ENCODE assay signal across 8 cellular contexts in genomic region chr4:81421346-81422218, GRCh38. TPM values are rescaled to one million over a fixed set of nuclear protein-coding genes. Genes with fewer than 3 reads are reported as not detected.
DNase-seq lines count a peak whose midpoint lies in the region; ATAC-seq, FAIRE-seq and TF ChIP-seq lines count a peak whose summit lies in the region.

No MANE protein-coding gene starts in this region.

- peak overlapping the region; percentile 83 for H3K18ac ChIP-seq in IMR-90 (ENCODE audit: low read depth, low read length)

- H3K27ac Mint-ChIP-seq in WTC11 (peak overlapping the region; percentile 85; the same call in 1 of the 2 replicates), memory B cell (peak overlapping the region; percentile 93)

- no peak overlapping the region for H3K14ac ChIP-seq in IMR-90 (replicated peaks; ENCODE audit: low read depth, low read length)

- H3K4me3 Mint-ChIP-seq in WTC11 (no peak overlapping the region), memory B cell (peak overlapping the region; percentile 49)

- H2AFZ ChIP-seq in IMR-90 (replicated peaks; ENCODE audit: low read length, poor library complexity): no peak overlapping the region

- no peak overlapping the region for H3K23ac ChIP-seq in IMR-90 (ENCODE audit: low read depth, low read length)

- no peak overlapping the region for H2BK120ac ChIP-seq in IMR-90 (ENCODE audit: low read depth, low read length)

- H4K8ac ChIP-seq in IMR-90 (ENCODE audit: low read depth in 2 of 2, low read length in 2 of 2): no peak overlapping the region

- H3K4me1 Mint-ChIP-seq in WTC11 (peaks cover 91% of the 10 kb centered on the region), memory B cell (peaks cover 22% of the 10 kb centered on the region)

- ATAC-seq in GM18502 (IDR thresholded peaks at IDR 0.05; ENCODE audit: poor library complexity, unreplicated experiment) (peak; percentile 100), GM21723 (IDR thresholded peaks at IDR 0.05; ENCODE audit: unreplicated experiment) (peak; percentile 98), IMR-90 (ENCODE audit: low read depth) (no peak), WTC11 (peak; percentile 66), memory B cell (ENCODE audit: low read depth) (peak; percentile 99)

- H3K4me2 ChIP-seq in IMR-90 (ENCODE audit: low read depth, low read length): no peak overlapping the region

- H4K20me1 ChIP-seq in IMR-90 (ENCODE audit: insufficient read depth, low read length): no peaks in the 10 kb centered on the region

- DNase-seq in IMR-90 (peak; percentile 56), WTC11 (ENCODE audit: low spot score) (no peak), memory B cell (ENCODE audit: low spot score in 2 of 2) (peak; percentile 25 to 67), RCC 7860 (ENCODE audit: low spot score) (no peak), NCI-H446 treated with DMSO at 0.1 percent for 48 hours (lab: John Stamatoyannopoulos, UW) (no peak)
- no peak for DNase-seq in stimulated activated CD4-positive, alpha-beta T cell treated with anti-CD3 and anti-CD28 coated beads, Interleukin-1b, Interleukin-23, amount 100 ng/mL, for 48 hours

- CTCF ChIA-PET in IMR-90 (lab: Yijun Ruan, JAX): interaction anchor here (0.7 kb wide), 1 partner anchor 389 kb away, joined by 3 read pairs; no protein-coding TSS in a partner anchor
- CTCF ChIA-PET in WTC11 (lab: Charles Lee): no interaction called here

- H2BK20ac ChIP-seq in IMR-90 (ENCODE audit: low read depth, low read length): no peak overlapping the region

- H3K36me3 Mint-ChIP-seq in WTC11: no peaks in the 10 kb centered on the region
- H3K36me3 Mint-ChIP-seq in memory B cell: peaks cover 8% of the 10 kb centered on the region

- H3K9me3 Mint-ChIP-seq in WTC11 (no peaks in the 10 kb centered on the region), memory B cell (no peaks in the 10 kb centered on the region)

- dilution Hi-C loops in IMR-90 (cut with HindIII; ENCODE audit: low sequenced_read_pairs, unreplicated experiment): loop anchor here (25.0 kb wide), 1 partner anchor 416 kb away; no protein-coding TSS in a partner anchor

- 62% methylated on average over 2 of the region's 6 CpGs; no CpG with 5 or more reads in 1 of the 2 experiments for WGBS in IMR-90 (ENCODE audit: extremely low coverage in 2 of 2, insufficient read length in 1 of 2), 2 experiments

- H3K4me1 ChIP-seq in IMR-90 (ENCODE audit: control insufficient read depth, insufficient read depth, low read length): peaks cover 16% of the 10 kb centered on the region

- no peaks in the 10 kb centered on the region for H3K9me3 ChIP-seq in IMR-90 (ENCODE audit: control insufficient read depth, insufficient read depth, low read length)

- in situ Hi-C loops in IMR-90 (cut with MboI; ENCODE audit: low sequenced_read_pairs): no loop called here

- peak overlapping the region; percentile 86 for H4K5ac ChIP-seq in IMR-90 (ENCODE audit: low read depth, low read length)

- H3K9ac ChIP-seq in IMR-90 (ENCODE audit: low read depth, low read length): no peak overlapping the region

- no peaks in the 10 kb centered on the region for H3K27me3 ChIP-seq in IMR-90 (ENCODE audit: control insufficient read depth, insufficient read depth, low read length)

- no peak for TF ChIP-seq RAD21 in IMR-90 (IDR thresholded peaks at IDR 0.05; ENCODE audit: low read length)

- no peak for TF ChIP-seq POLR2A in IMR-90 (IDR thresholded peaks at IDR 0.05; ENCODE audit: low read depth, low read length)

- H3K4ac ChIP-seq in IMR-90 (ENCODE audit: low read depth, low read length): no peak overlapping the region

- H2BK15ac ChIP-seq in IMR-90 (ENCODE audit: low read depth, low read length): no peak overlapping the region

- H2AK5ac ChIP-seq in IMR-90 (ENCODE audit: low read depth, low read length): no peak overlapping the region

- no peaks in the 10 kb centered on the region; the same call in 1 of the 2 replicates for H3K9me1 ChIP-seq in IMR-90 (ENCODE audit: insufficient read depth, low read length)

- intact Hi-C loops in IMR-90 (cut with micrococcal nuclease): no loop called here

- H3K27ac ChIP-seq in IMR-90 (ENCODE audit: insufficient read depth, low read length): peak overlapping the region; percentile 40; the same call in 1 of the 2 replicates

- no TSS peak for BruUV-seq in IMR-90 (replicated peaks; lab: Mats Ljungman, UMichigan)

- peaks cover 4% of the 10 kb centered on the region; the same call in 1 of the 2 replicates for H3K27me3 Mint-ChIP-seq in WTC11 (ENCODE audit: low read depth)
- no peaks in the 10 kb centered on the region for H3K27me3 Mint-ChIP-seq in memory B cell

- H3K36me3 ChIP-seq in IMR-90 (ENCODE audit: control insufficient read depth, insufficient read depth, low read length): no peaks in the 10 kb centered on the region

- POLR2A ChIA-PET in IMR-90 (lab: Charles Lee; ENCODE audit: unreplicated experiment): no interaction called here
- POLR2A ChIA-PET in WTC11 (lab: Charles Lee): no interaction called here

- H2BK5ac ChIP-seq in IMR-90 (ENCODE audit: low read depth, low read length, poor library complexity, severe bottlenecking): no peak overlapping the region

- FAIRE-seq in RCC 7860 (lab: Jason Lieb, UNC): no peak

- no peak overlapping the region for H2AK9ac ChIP-seq in IMR-90 (replicated peaks; ENCODE audit: low read depth, low read length, poor library complexity)

- peak overlapping the region; percentile 6; the same call in 1 of the 2 replicates for H4K91ac ChIP-seq in IMR-90 (ENCODE audit: insufficient read depth, low read depth, low read length)

- no peak overlapping the region for H3K56ac ChIP-seq in IMR-90 (ENCODE audit: extremely low read depth, insufficient read depth, low read length)

- no peaks in the 10 kb centered on the region for H3K79me1 ChIP-seq in IMR-90 (ENCODE audit: low read depth in 1 of 2, low read length in 2 of 2)

- TF ChIP-seq CTCF in IMR-90 (conservative IDR thresholded peaks at IDR 0.05; ENCODE audit: low read depth, low read length) (no peak), WTC11 (IDR thresholded peaks at IDR 0.05) (no peak)

- H3K4me3 ChIP-seq in IMR-90 (ENCODE audit: insufficient read depth, low read depth, low read length): no peak overlapping the region

TF ChIP-seq in IMR-90, 13 proteins besides CTCF, POLR2A, EP300 and RAD21 (continues in another document):
- TF ChIP-seq MAFK (IDR thresholded peaks at IDR 0.05; ENCODE audit: low read depth, low read length): no peak
- peak; percentile 39; the same call in 1 of the 2 replicates for TF ChIP-seq NFE2L2 (IDR thresholded peaks at IDR 0.05; ENCODE audit: low read depth, low read length)
- TF ChIP-seq CEBPB (IDR thresholded peaks at IDR 0.05; ENCODE audit: low read depth, low read length): 0 out of 2 replicates have a peak, but pooled peaks have one; percentile 15
- no peak for TF ChIP-seq SMC3 (IDR thresholded peaks at IDR 0.05; ENCODE audit: low read depth, low read length)
- no peak for TF ChIP-seq USF2 (IDR thresholded peaks at IDR 0.05; ENCODE audit: low read depth, low read length)
- TF ChIP-seq, protein P1, sequence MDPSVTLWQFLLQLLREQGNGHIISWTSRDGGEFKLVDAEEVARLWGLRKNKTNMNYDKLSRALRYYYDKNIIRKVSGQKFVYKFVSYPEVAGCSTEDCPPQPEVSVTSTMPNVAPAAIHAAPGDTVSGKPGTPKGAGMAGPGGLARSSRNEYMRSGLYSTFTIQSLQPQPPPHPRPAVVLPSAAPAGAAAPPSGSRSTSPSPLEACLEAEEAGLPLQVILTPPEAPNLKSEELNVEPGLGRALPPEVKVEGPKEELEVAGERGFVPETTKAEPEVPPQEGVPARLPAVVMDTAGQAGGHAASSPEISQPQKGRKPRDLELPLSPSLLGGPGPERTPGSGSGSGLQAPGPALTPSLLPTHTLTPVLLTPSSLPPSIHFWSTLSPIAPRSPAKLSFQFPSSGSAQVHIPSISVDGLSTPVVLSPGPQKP (IDR thresholded peaks at IDR 0.05; ENCODE audit: borderline replicate concordance, low read depth, low read length): no peak

TF ChIP-seq in WTC11, 78 proteins besides CTCF, POLR2A, EP300 and RAD21 (continues in another document):
- TF ChIP-seq ZNF512 (CRISPR knock-in tag; IDR thresholded peaks at IDR 0.05; ENCODE audit: borderline replicate concordance) (no peak), ATF1 (CRISPR knock-in tag; IDR thresholded peaks at IDR 0.05) (no peak), NR3C1 (CRISPR knock-in tag; conservative IDR thresholded peaks at IDR 0.05; ENCODE audit: low read depth) (no peak), TEAD4 (CRISPR knock-in tag; IDR thresholded peaks at IDR 0.05) (no peak)
- TF ChIP-seq, protein P2, sequence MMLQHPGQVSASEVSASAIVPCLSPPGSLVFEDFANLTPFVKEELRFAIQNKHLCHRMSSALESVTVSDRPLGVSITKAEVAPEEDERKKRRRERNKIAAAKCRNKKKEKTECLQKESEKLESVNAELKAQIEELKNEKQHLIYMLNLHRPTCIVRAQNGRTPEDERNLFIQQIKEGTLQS (CRISPR knock-in tag; conservative IDR thresholded peaks at IDR 0.05): no peak

RNA-seq across cellular contexts. Expression of gene RASGEF1B, which starts 50.1 kb away (rescaled TPM):
- total RNA-seq in IMR-90 (2012; rRNA removed): 0.28 and 0.36 TPM in 2 replicates
- polyA plus RNA-seq in IMR-90 (2012; rRNA removed): 0.09 TPM in 2 replicates
- polyA plus RNA-seq in IMR-90 (2012; cell fraction: cytosol; rRNA removed): 0.04 TPM in 1 of 2 replicates, not detected in the other
- polyA plus RNA-seq in IMR-90 (2012; cell fraction: nucleus; rRNA removed; ENCODE audit: low replicate concordance): 0.05 and 0.10 TPM in 2 replicates
- total RNA-seq in WTC11 (2021): 3.8 to 6.9 TPM (median 4.0 TPM) in 3 replicates

Comparison
In these comparisons a context has a peak if more than half of its experiments do, and no peak if none do; other contexts are left out.
1. DNase-seq: peak in IMR-90 (single experiment) and memory B cell (2 of 2); none in WTC11 (single experiment), RCC 7860 (single experiment), stimulated activated CD4-positive, alpha-beta T cell treated with anti-CD3 and anti-CD28 coated beads, Interleukin-1b, Interleukin-23, amount 100 ng/mL, for 48 hours (single experiment) and NCI-H446 treated with DMSO at 0.1 percent for 48 hours (single experiment).